ENCODE assay signal across 8 cellular contexts in the genomic region with DNA sequence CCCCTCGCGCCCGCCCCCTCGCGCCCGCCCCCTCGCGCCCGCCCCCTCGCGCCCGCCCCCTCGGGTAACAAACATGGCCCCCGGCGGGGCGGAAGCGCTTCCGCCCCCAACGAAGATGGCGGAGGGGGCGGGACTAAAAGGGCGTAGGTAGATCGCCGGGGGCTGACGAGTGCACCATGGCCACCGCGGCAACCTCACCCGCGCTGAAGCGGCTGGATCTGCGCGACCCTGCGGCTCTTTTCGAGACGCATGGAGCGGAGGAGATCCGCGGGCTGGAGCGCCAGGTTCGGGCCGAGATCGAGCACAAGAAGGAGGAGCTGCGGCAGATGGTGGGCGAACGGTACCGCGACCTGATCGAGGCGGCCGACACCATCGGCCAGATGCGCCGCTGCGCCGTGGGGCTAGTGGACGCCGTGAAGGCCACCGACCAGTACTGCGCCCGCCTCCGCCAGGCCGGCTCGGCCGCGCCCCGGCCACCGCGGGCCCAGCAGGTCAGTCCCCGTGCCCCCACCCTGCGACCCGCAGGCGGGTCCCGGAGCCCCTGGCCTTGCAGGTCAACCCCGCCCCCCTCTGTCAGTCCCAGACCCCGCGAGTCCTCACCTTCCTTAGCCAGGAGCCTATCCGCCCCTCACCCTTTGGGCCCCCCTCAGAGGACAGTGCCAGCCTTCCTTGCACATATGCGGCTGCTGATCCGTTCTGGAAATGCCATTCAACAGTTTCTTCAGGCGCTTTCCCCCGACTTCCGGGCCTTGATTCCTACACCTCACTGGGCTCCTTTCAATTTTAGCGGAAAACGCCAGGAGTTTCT. TPM values are rescaled to one million over a fixed set of nuclear protein-coding genes. Genes with fewer than 3 reads are reported as not detected.
DNase-seq lines count a peak whose midpoint lies in the region; ATAC-seq and TF ChIP-seq lines count a peak whose summit lies in the region.

A gene with protein sequence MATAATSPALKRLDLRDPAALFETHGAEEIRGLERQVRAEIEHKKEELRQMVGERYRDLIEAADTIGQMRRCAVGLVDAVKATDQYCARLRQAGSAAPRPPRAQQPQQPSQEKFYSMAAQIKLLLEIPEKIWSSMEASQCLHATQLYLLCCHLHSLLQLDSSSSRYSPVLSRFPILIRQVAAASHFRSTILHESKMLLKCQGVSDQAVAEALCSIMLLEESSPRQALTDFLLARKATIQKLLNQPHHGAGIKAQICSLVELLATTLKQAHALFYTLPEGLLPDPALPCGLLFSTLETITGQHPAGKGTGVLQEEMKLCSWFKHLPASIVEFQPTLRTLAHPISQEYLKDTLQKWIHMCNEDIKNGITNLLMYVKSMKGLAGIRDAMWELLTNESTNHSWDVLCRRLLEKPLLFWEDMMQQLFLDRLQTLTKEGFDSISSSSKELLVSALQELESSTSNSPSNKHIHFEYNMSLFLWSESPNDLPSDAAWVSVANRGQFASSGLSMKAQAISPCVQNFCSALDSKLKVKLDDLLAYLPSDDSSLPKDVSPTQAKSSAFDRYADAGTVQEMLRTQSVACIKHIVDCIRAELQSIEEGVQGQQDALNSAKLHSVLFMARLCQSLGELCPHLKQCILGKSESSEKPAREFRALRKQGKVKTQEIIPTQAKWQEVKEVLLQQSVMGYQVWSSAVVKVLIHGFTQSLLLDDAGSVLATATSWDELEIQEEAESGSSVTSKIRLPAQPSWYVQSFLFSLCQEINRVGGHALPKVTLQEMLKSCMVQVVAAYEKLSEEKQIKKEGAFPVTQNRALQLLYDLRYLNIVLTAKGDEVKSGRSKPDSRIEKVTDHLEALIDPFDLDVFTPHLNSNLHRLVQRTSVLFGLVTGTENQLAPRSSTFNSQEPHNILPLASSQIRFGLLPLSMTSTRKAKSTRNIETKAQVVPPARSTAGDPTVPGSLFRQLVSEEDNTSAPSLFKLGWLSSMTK (plus strand): TSS at position 162 of the 808 bp plus-strand sequence. CDS start 15 bp downstream, at position 177.

- no peaks in the 10 kb centered on the region for H3K9me3 Mint-ChIP-seq in activated naive CD8-positive, alpha-beta T cell treated with anti-CD3 and anti-CD28 coated beads, Interleukin-2, amount 50 U/mL, for 24 hours

- peaks cover 27% of the 10 kb centered on the region for H3K4me1 Mint-ChIP-seq in activated naive CD8-positive, alpha-beta T cell treated with anti-CD3 and anti-CD28 coated beads, Interleukin-2, amount 50 U/mL, for 24 hours

- peak in 1 of 2 donors; percentile 67 for TF ChIP-seq EP300 in tibial nerve (IDR thresholded peaks at IDR 0.05)

- peaks cover 0 to 23% (median 8%) of the 10 kb centered on the region in 3 donors for H3K36me3 ChIP-seq in tibial nerve

- H3K27ac ChIP-seq in tibial nerve: peak within 1 kb of the TSS; percentile 70 to 94 (median 86)

- CTCF ChIA-PET in GM10248 (lab: Yijun Ruan, JAX): interaction anchor here (1.2 to 6.3 kb wide), 9 partner anchors 8 to 636 kb away, joined by 3 to 90 read pairs (median 6); a partner anchor contains a TSS

- H3K27me3 ChIP-seq in tibial nerve: no peaks in the 10 kb centered on the region

- peaks cover 0 to 39% (median 14%) of the 10 kb centered on the region in 4 donors for H3K4me1 ChIP-seq in tibial nerve

- no peaks in the 10 kb centered on the region for H3K9me3 ChIP-seq in tibial nerve

- TF ChIP-seq CTCF in GM10248 (IDR thresholded peaks at IDR 0.05; ENCODE audit: control extremely low read depth, extremely low read depth, low read depth, missing control alignments) (no peak), tibial nerve (IDR thresholded peaks at IDR 0.05) (peak in 1 of 5 experiments; percentile 20)

- POLR2A ChIA-PET in GM10248 (lab: Yijun Ruan, JAX): interaction anchor here (0.7 kb wide), 1 partner anchor 19 kb away, joined by 3 read pairs; no protein-coding TSS in a partner anchor

- 1% methylated on average over 18 to 39 of the region's 84 CpGs for WGBS in tibial nerve, 2 donors

- ATAC-seq in HG02588 (IDR thresholded peaks at IDR 0.05; ENCODE audit: unreplicated experiment): peak; percentile 71
- peak; percentile 67 for ATAC-seq in activated naive CD8-positive, alpha-beta T cell treated with anti-CD3 and anti-CD28 coated beads, Interleukin-2, amount 50 U/mL, for 24 hours

- H3K4me3 Mint-ChIP-seq in activated naive CD8-positive, alpha-beta T cell treated with anti-CD3 and anti-CD28 coated beads, Interleukin-2, amount 50 U/mL, for 24 hours: peak within 1 kb of the TSS; percentile 94

- H3K27me3 Mint-ChIP-seq in activated naive CD8-positive, alpha-beta T cell treated with anti-CD3 and anti-CD28 coated beads, Interleukin-2, amount 50 U/mL, for 24 hours: no peaks in the 10 kb centered on the region

- DNase-seq in GM10248 (ENCODE audit: extremely low spot score) (peak; percentile 96), NCI-H128 (lab: John Stamatoyannopoulos, UW; ENCODE audit: unreplicated experiment) (peak; percentile 66), T follicular helper cell (ENCODE audit: low read depth) (peak; percentile 78), cardiac septum (ENCODE audit: low spot score) (peak; percentile 91), pons (ENCODE audit: low spot score) (peak; percentile 83), tibial nerve (ENCODE audit: low spot score in 2 of 2) (peak; percentile 75 to 81)
- peak; percentile 83 for DNase-seq in activated naive CD8-positive, alpha-beta T cell treated with anti-CD3 and anti-CD28 coated beads, Interleukin-2, amount 50 U/mL, for 24 hours

- H3K36me3 Mint-ChIP-seq in activated naive CD8-positive, alpha-beta T cell treated with anti-CD3 and anti-CD28 coated beads, Interleukin-2, amount 50 U/mL, for 24 hours (ENCODE audit: low read depth): peaks cover 19% of the 10 kb centered on the region

- H3K4me3 ChIP-seq in tibial nerve: peak within 1 kb of the TSS; percentile 83 to 100 (median 94)

- no peak for TF ChIP-seq POLR2A in tibial nerve (IDR thresholded peaks at IDR 0.05)

- H3K27ac Mint-ChIP-seq in activated naive CD8-positive, alpha-beta T cell treated with anti-CD3 and anti-CD28 coated beads, Interleukin-2, amount 50 U/mL, for 24 hours: peak within 1 kb of the TSS; percentile 91

- intact Hi-C loops in cardiac septum (cut with DNase I): loop anchor here (2.0 to 5.0 kb wide), 2 partner anchors 38 to 174 kb away; no protein-coding TSS in a partner anchor

RNA-seq across cellular contexts. Expression of the gene that starts here (rescaled TPM):
- total RNA-seq in cardiac septum: 48.5 TPM
- total RNA-seq in tibial nerve: 10 to 100 TPM; 23.6 to 46.2 (median 28.6) TPM

Comparison
In these comparisons a context has a peak if more than half of its experiments do, and no peak if none do; other contexts are left out.
1. Peak in every context shown above with its lines: DNase-seq, ATAC-seq, H3K4me3 ChIP-seq and H3K27ac ChIP-seq.